In genomic region chr3:145898487-145898886, GRCh38 we compare ENCODE assay signal across 9 cellular contexts.
DNase-seq lines count a peak whose midpoint lies in the region; ATAC-seq and TF ChIP-seq lines count a peak whose summit lies in the region.
"Had no signal": no experiment of that assay in that cellular context is flagged by ENCODE, and none has a peak within 500 bp of the region (broad histone marks: within the 10 kb centered on the region; RNA-seq: fewer than 3 reads in every experiment).

No MANE protein-coding gene starts in this region.

- TF ChIP-seq CTCF in WTC11 (IDR thresholded peaks at IDR 0.05) (no peak), lower leg skin (IDR thresholded peaks at IDR 0.05) (no peak)

- H2AFZ ChIP-seq in neuronal stem cell (ENCODE audit: low read length) = peak overlapping the region; percentile 16

- no peaks in the 10 kb centered on the region for H3K27me3 Mint-ChIP-seq in WTC11 (ENCODE audit: low read depth)
- H3K27me3 Mint-ChIP-seq in activated T-cell treated with anti-CD3 and anti-CD28 coated beads, Interleukin-2, amount 50 U/mL, for 24 hours = no peaks in the 10 kb centered on the region

- H3K27me3 ChIP-seq in neuronal stem cell (ENCODE audit: control insufficient read depth in 3 of 3, insufficient read depth in 3 of 3, low read depth in 1 of 3, low read length in 3 of 3) = no peaks in the 10 kb centered on the region

- no peak overlapping the region for H3K4me3 Mint-ChIP-seq in WTC11
- H3K4me3 Mint-ChIP-seq in activated T-cell treated with anti-CD3 and anti-CD28 coated beads, Interleukin-2, amount 50 U/mL, for 24 hours = no peak overlapping the region

- no peak overlapping the region for H3K23ac ChIP-seq in neuronal stem cell (ENCODE audit: low read depth, low read length, poor library complexity)

- no peak overlapping the region for H3K14ac ChIP-seq in neuronal stem cell (ENCODE audit: low read length)

- peak; percentile 33 for ATAC-seq in GM18861 (IDR thresholded peaks at IDR 0.05; ENCODE audit: unreplicated experiment)
- peak; percentile 32 for ATAC-seq in HG02759 (IDR thresholded peaks at IDR 0.05; ENCODE audit: unreplicated experiment)
- ATAC-seq in WTC11 = peak; percentile 55
- no peak for ATAC-seq in GM21723 (IDR thresholded peaks at IDR 0.05; ENCODE audit: unreplicated experiment)

- H3K27ac Mint-ChIP-seq in WTC11 = no peak overlapping the region
- H3K27ac Mint-ChIP-seq in activated T-cell treated with anti-CD3 and anti-CD28 coated beads, Interleukin-2, amount 50 U/mL, for 24 hours = no peak overlapping the region

- H3K4me1 ChIP-seq in neuronal stem cell (ENCODE audit: control insufficient read depth in 2 of 2, insufficient read depth in 1 of 2, low read depth in 1 of 2, low read length in 2 of 2) = no peaks in the 10 kb centered on the region

- no peak overlapping the region for H2BK12ac ChIP-seq in neuronal stem cell (ENCODE audit: low read length)

- intact Hi-C loops in lower leg skin (cut with DNase I; ENCODE audit: low total_unique reads) = no loop called here

- H3K4me1 Mint-ChIP-seq in WTC11 = peaks cover 33% of the 10 kb centered on the region
- H3K4me1 Mint-ChIP-seq in activated T-cell treated with anti-CD3 and anti-CD28 coated beads, Interleukin-2, amount 50 U/mL, for 24 hours (ENCODE audit: low read depth) = no peaks in the 10 kb centered on the region

- H3K9ac ChIP-seq in neuronal stem cell (ENCODE audit: low read depth, low read length, poor library complexity) = no peak overlapping the region

- H2AK5ac ChIP-seq in neuronal stem cell (ENCODE audit: low read depth, low read length) = no peak overlapping the region

- DNase-seq in WTC11 (ENCODE audit: low spot score) = no peak
- DNase-seq in neuronal stem cell (ENCODE audit: low spot score) = no peak
- no peak for DNase-seq in activated T-cell treated with anti-CD3 and anti-CD28 coated beads, Interleukin-2, amount 50 U/mL, for 24 hours
- DNase-seq in NCI-H187 (lab: John Stamatoyannopoulos, UW) = no peak
- DNase-seq in lower leg skin (ENCODE audit: low spot score in 2 of 2) = no peak
- DNase-seq: head of caudate nucleus had no signal

- no peaks in the 10 kb centered on the region for H3K79me1 ChIP-seq in neuronal stem cell (ENCODE audit: low read depth, low read length)

- H3K4me3 ChIP-seq in neuronal stem cell (ENCODE audit: low read length in 2 of 2) = no peak overlapping the region
- no peak overlapping the region for H3K4me3 ChIP-seq in lower leg skin (ENCODE audit: low read depth, poor library complexity, severe bottlenecking)

- POLR2A ChIA-PET in WTC11 (lab: Charles Lee) = no interaction called here

- no peak overlapping the region for H3K4me2 ChIP-seq in neuronal stem cell (ENCODE audit: insufficient read depth, low read length, poor library complexity, severe bottlenecking)

- H2BK120ac ChIP-seq in neuronal stem cell (ENCODE audit: low read depth, low read length) = no peak overlapping the region

- no peaks in the 10 kb centered on the region for H3K36me3 ChIP-seq in neuronal stem cell (replicated peaks in 1 of 2; ENCODE audit: control insufficient read depth in 2 of 2, insufficient read depth in 2 of 2, low read length in 2 of 2)

- H2BK15ac ChIP-seq in neuronal stem cell (ENCODE audit: low read length) = no peak overlapping the region

- no peak overlapping the region for H4K91ac ChIP-seq in neuronal stem cell (ENCODE audit: low read depth, low read length, poor library complexity)

- H3K4ac ChIP-seq in neuronal stem cell (ENCODE audit: low read length) = no peak overlapping the region

- no peak for TF ChIP-seq POLR2A in lower leg skin (IDR thresholded peaks at IDR 0.05)

- H2BK5ac ChIP-seq in neuronal stem cell (ENCODE audit: low read length) = no peak overlapping the region

- H3K36me3 Mint-ChIP-seq in WTC11 = no peaks in the 10 kb centered on the region
- no peaks in the 10 kb centered on the region for H3K36me3 Mint-ChIP-seq in activated T-cell treated with anti-CD3 and anti-CD28 coated beads, Interleukin-2, amount 50 U/mL, for 24 hours (ENCODE audit: low read depth)

- H3K18ac ChIP-seq in neuronal stem cell (ENCODE audit: low read length) = no peak overlapping the region

- WGBS in neuronal stem cell (ENCODE audit: extremely low coverage in 2 of 2, insufficient read length in 2 of 2, insufficient replicate concordance in 1 of 2), 2 donors = no CpG with 5 or more reads among the region's 3 CpGs
- WGBS in lower leg skin, 2 donors = 59 to 61% methylated on average over 3 of the region's 3 CpGs

- H3K9me3 Mint-ChIP-seq in WTC11 = no peaks in the 10 kb centered on the region
- H3K9me3 Mint-ChIP-seq in activated T-cell treated with anti-CD3 and anti-CD28 coated beads, Interleukin-2, amount 50 U/mL, for 24 hours = no peaks in the 10 kb centered on the region

- H3K9me3 ChIP-seq in neuronal stem cell (replicated peaks in 1 of 2; ENCODE audit: control insufficient read depth in 2 of 2, insufficient read depth in 1 of 2, low read depth in 1 of 2, low read length in 2 of 2) = no peaks in the 10 kb centered on the region

- no peak overlapping the region for H3K27ac ChIP-seq in neuronal stem cell (replicated peaks; ENCODE audit: low read length)

- H4K8ac ChIP-seq in neuronal stem cell (ENCODE audit: low read depth, low read length) = no peak overlapping the region

- CTCF ChIA-PET in WTC11 (lab: Charles Lee) = no interaction called here

TF ChIP-seq in WTC11, 78 proteins besides CTCF, POLR2A, EP300 and RAD21:
- TF ChIP-seq CDX4 (CRISPR knock-in tag; IDR thresholded peaks at IDR 0.05; ENCODE audit: borderline replicate concordance) = no peak
- TF ChIP-seq ZNF121 (CRISPR knock-in tag; IDR thresholded peaks at IDR 0.05) = no peak
- TF ChIP-seq FOXJ3 (CRISPR knock-in tag; IDR thresholded peaks at IDR 0.05; ENCODE audit: borderline replicate concordance) = no peak
- TF ChIP-seq HMGA2 (CRISPR knock-in tag; IDR thresholded peaks at IDR 0.05) = no peak
- no peak for TF ChIP-seq ZNF219 (CRISPR knock-in tag; IDR thresholded peaks at IDR 0.05; ENCODE audit: borderline replicate concordance)
- TF ChIP-seq EMX1 (CRISPR knock-in tag; IDR thresholded peaks at IDR 0.05) = no peak
- no peak for TF ChIP-seq AFF4 (CRISPR knock-in tag; IDR thresholded peaks at IDR 0.05; ENCODE audit: borderline replicate concordance)
- no peak for TF ChIP-seq ZBTB43 (CRISPR knock-in tag; IDR thresholded peaks at IDR 0.05)
- no peak for TF ChIP-seq GRHL2 (CRISPR knock-in tag; IDR thresholded peaks at IDR 0.05; ENCODE audit: insufficient replicate concordance, severe bottlenecking)
- TF ChIP-seq NFYB (CRISPR knock-in tag; conservative IDR thresholded peaks at IDR 0.05; ENCODE audit: low read depth) = no peak
- TF ChIP-seq SMAD4 (CRISPR knock-in tag; IDR thresholded peaks at IDR 0.05) = no peak
- TF ChIP-seq SOX15 (CRISPR knock-in tag; IDR thresholded peaks at IDR 0.05) = no peak
